ENCODE assay signal across 8 cellular contexts in genomic region chr15:89335289-89336041, GRCh38. TPM values are rescaled to one million over a fixed set of nuclear protein-coding genes. Genes with fewer than 3 reads are reported as not detected.
DNase-seq lines count a peak whose midpoint lies in the region; ATAC-seq and TF ChIP-seq lines count a peak whose summit lies in the region.

No MANE protein-coding gene starts in this region.

- H3K36me3 Mint-ChIP-seq in activated T-cell treated with anti-CD3 and anti-CD28 coated beads, Interleukin-2, amount 50 U/mL, for 24 hours (ENCODE audit: low read depth), result peaks cover 30% of the 10 kb centered on the region
- H3K36me3 Mint-ChIP-seq in activated naive CD4-positive, alpha-beta T cell treated with anti-CD3 and anti-CD28 coated beads, Interleukin-2, amount 50 U/mL, for 24 hours, result peaks cover 16% of the 10 kb centered on the region

- DNase-seq in activated T-cell treated with anti-CD3 and anti-CD28 coated beads, Interleukin-2, amount 50 U/mL, for 24 hours, result no peak
- DNase-seq in activated T-cell treated with anti-CD3 and anti-CD28 coated beads, Interleukin-2, amount 50 U/mL, for 1 hour, result no peak
- no peak for DNase-seq in spleen
- no peak for DNase-seq in activated CD4-positive, alpha-beta T cell treated with anti-CD3 and anti-CD28 coated beads, Interleukin-2, amount 50 U/mL, for 48 hours

- H3K9ac ChIP-seq in HUES6 (ENCODE audit: low read length) (peak overlapping the region; percentile 26), iPS-15b (ENCODE audit: low read depth, low read length) (peak overlapping the region; percentile 48)

- ATAC-seq in HG02759 (IDR thresholded peaks at IDR 0.05; ENCODE audit: unreplicated experiment), result no peak

- peaks cover 5% of the 10 kb centered on the region; the same call in 1 of the 2 replicates for H3K4me1 ChIP-seq in HUES6 (ENCODE audit: control insufficient read depth, insufficient read depth, low read length)
- H3K4me1 ChIP-seq in iPS-15b (ENCODE audit: control insufficient read depth, insufficient read depth, low read length), result peaks cover 5% of the 10 kb centered on the region
- H3K4me1 ChIP-seq in spleen, result peaks cover 32 to 51% (median 45%) of the 10 kb centered on the region in 6 donors

- 5 to 13% (median 6%) methylated on average over 34 to 41 of the region's 41 CpGs for WGBS in spleen, 5 donors

- no peak overlapping the region for H3K27ac ChIP-seq in HUES6 (ENCODE audit: low read depth, low read length)
- peak overlapping the region; percentile 61 to 98 (median 96) for H3K27ac ChIP-seq in spleen

- H3K27ac Mint-ChIP-seq in activated T-cell treated with anti-CD3 and anti-CD28 coated beads, Interleukin-2, amount 50 U/mL, for 24 hours, result peak overlapping the region; percentile 97
- peak overlapping the region; percentile 100 for H3K27ac Mint-ChIP-seq in activated naive CD4-positive, alpha-beta T cell treated with anti-CD3 and anti-CD28 coated beads, Interleukin-2, amount 50 U/mL, for 24 hours

- H3K27me3 ChIP-seq in HUES6 (ENCODE audit: control insufficient read depth, insufficient read depth, low read length), result peaks cover 35% of the 10 kb centered on the region
- peaks cover 9% of the 10 kb centered on the region for H3K27me3 ChIP-seq in iPS-15b (ENCODE audit: control insufficient read depth, insufficient read depth, low read length)
- H3K27me3 ChIP-seq in spleen (replicated peaks in 1 of 7), result no peaks in the 10 kb centered on the region

- TF ChIP-seq CTCF in spleen (IDR thresholded peaks at IDR 0.05 in 8 of 11, conservative IDR thresholded peaks at IDR 0.05 in 3 of 11), result no peak

- H3K27me3 Mint-ChIP-seq in activated T-cell treated with anti-CD3 and anti-CD28 coated beads, Interleukin-2, amount 50 U/mL, for 24 hours, result no peaks in the 10 kb centered on the region
- H3K27me3 Mint-ChIP-seq in activated naive CD4-positive, alpha-beta T cell treated with anti-CD3 and anti-CD28 coated beads, Interleukin-2, amount 50 U/mL, for 24 hours, result peaks cover 2% of the 10 kb centered on the region

- H3K36me3 ChIP-seq in HUES6 (ENCODE audit: control insufficient read depth, insufficient read depth, low read length), result peaks cover 28% of the 10 kb centered on the region
- peaks cover 21% of the 10 kb centered on the region for H3K36me3 ChIP-seq in iPS-15b (ENCODE audit: control insufficient read depth, insufficient read depth, low read length)
- H3K36me3 ChIP-seq in spleen, result peaks cover 0 to 31% (median 26%) of the 10 kb centered on the region in 6 donors

- H3K4me3 ChIP-seq in HUES6 (ENCODE audit: low read depth, low read length), result peak overlapping the region; percentile 73
- H3K4me3 ChIP-seq in iPS-15b (ENCODE audit: low read depth, low read length), result peak overlapping the region; percentile 84
- peak overlapping the region; percentile 43 to 88 (median 80) for H3K4me3 ChIP-seq in spleen

- TF ChIP-seq POLR2A in spleen (IDR thresholded peaks at IDR 0.05), result no peak

- H3K4me1 Mint-ChIP-seq in activated T-cell treated with anti-CD3 and anti-CD28 coated beads, Interleukin-2, amount 50 U/mL, for 24 hours (ENCODE audit: low read depth), result peaks cover 55% of the 10 kb centered on the region
- H3K4me1 Mint-ChIP-seq in activated naive CD4-positive, alpha-beta T cell treated with anti-CD3 and anti-CD28 coated beads, Interleukin-2, amount 50 U/mL, for 24 hours, result peaks cover 38% of the 10 kb centered on the region

- H3K4me3 Mint-ChIP-seq in activated T-cell treated with anti-CD3 and anti-CD28 coated beads, Interleukin-2, amount 50 U/mL, for 24 hours, result peak overlapping the region; percentile 80
- H3K4me3 Mint-ChIP-seq in activated naive CD4-positive, alpha-beta T cell treated with anti-CD3 and anti-CD28 coated beads, Interleukin-2, amount 50 U/mL, for 24 hours, result peak overlapping the region; percentile 85

- H3K9me3 ChIP-seq in HUES6 (ENCODE audit: control insufficient read depth, insufficient read depth, low read depth, low read length) (no peaks in the 10 kb centered on the region), iPS-15b (ENCODE audit: control insufficient read depth, insufficient read depth, low read length) (no peaks in the 10 kb centered on the region), spleen (no peaks in the 10 kb centered on the region)

- intact Hi-C loops in spleen (cut with DNase I; ENCODE audit: low total_unique reads), result no loop called here

- H3K9me3 Mint-ChIP-seq in activated T-cell treated with anti-CD3 and anti-CD28 coated beads, Interleukin-2, amount 50 U/mL, for 24 hours, result no peaks in the 10 kb centered on the region
- H3K9me3 Mint-ChIP-seq in activated naive CD4-positive, alpha-beta T cell treated with anti-CD3 and anti-CD28 coated beads, Interleukin-2, amount 50 U/mL, for 24 hours, result no peaks in the 10 kb centered on the region

RNA-seq across cellular contexts. Expression of gene POLG, which starts 0.8 kb away (rescaled TPM):
- 100 to 1,000 TPM in 1 of 7 donors, 10 to 100 TPM in 6; 63.3 to 105 (median 74.0) TPM for total RNA-seq in spleen
- polyA plus RNA-seq in spleen, result 10 to 100 TPM; 38.3 to 57.7 (median 54.9) TPM
